In genomic region chr1:22673486-22674409, GRCh38 we compare ENCODE assay signal across 8 cellular contexts. TPM values are rescaled to one million over a fixed set of nuclear protein-coding genes. Genes with fewer than 3 reads are reported as not detected.
DNase-seq lines count a peak whose midpoint lies in the region; ATAC-seq and TF ChIP-seq lines count a peak whose summit lies in the region.

No MANE protein-coding gene starts in this region.

- H3K9ac ChIP-seq in KMS-11, result no peak overlapping the region

- H3K4me1 Mint-ChIP-seq in activated CD4-positive, alpha-beta T cell treated with anti-CD3 and anti-CD28 coated beads, Interleukin-2, amount 10 ng/mL, durations not matched to agents 24 days and 14 days, result no peaks in the 10 kb centered on the region
- peaks cover 2% of the 10 kb centered on the region for H3K4me1 Mint-ChIP-seq in osteocyte (ENCODE audit: unreplicated experiment)
- no peaks in the 10 kb centered on the region for H3K4me1 Mint-ChIP-seq in CD8-positive, alpha-beta memory T cell

- no peak overlapping the region for H3K27ac Mint-ChIP-seq in activated CD4-positive, alpha-beta T cell treated with anti-CD3 and anti-CD28 coated beads, Interleukin-2, amount 10 ng/mL, durations not matched to agents 24 days and 14 days
- no peak overlapping the region for H3K27ac Mint-ChIP-seq in osteocyte (ENCODE audit: unreplicated experiment)
- no peak overlapping the region for H3K27ac Mint-ChIP-seq in CD8-positive, alpha-beta memory T cell

- no peaks in the 10 kb centered on the region for H4K20me1 ChIP-seq in KMS-11 (ENCODE audit: insufficient read depth)

- ATAC-seq in GM18517 (IDR thresholded peaks at IDR 0.05; ENCODE audit: unreplicated experiment), result no peak

- H3K27me3 ChIP-seq in KMS-11 (ENCODE audit: insufficient read depth, low read depth), result peaks cover 64% of the 10 kb centered on the region
- no peaks in the 10 kb centered on the region for H3K27me3 ChIP-seq in CD8-positive, alpha-beta memory T cell (ENCODE audit: insufficient read depth, low read length, poor library complexity, severe bottlenecking)

- no peak overlapping the region for H3K4me3 Mint-ChIP-seq in activated CD4-positive, alpha-beta T cell treated with anti-CD3 and anti-CD28 coated beads, Interleukin-2, amount 10 ng/mL, durations not matched to agents 24 days and 14 days
- H3K4me3 Mint-ChIP-seq in osteocyte (ENCODE audit: unreplicated experiment), result no peak overlapping the region
- no peak overlapping the region for H3K4me3 Mint-ChIP-seq in CD8-positive, alpha-beta memory T cell

- intact Hi-C loops in activated CD4-positive, alpha-beta T cell treated with anti-CD3 and anti-CD28 coated beads, Interleukin-2, amount 10 ng/mL, durations not matched to agents 24 days and 14 days (cut with micrococcal nuclease), result no loop called here

- no peak overlapping the region for H3K4me2 ChIP-seq in KMS-11

- no peak overlapping the region for H2AFZ ChIP-seq in KMS-11 (ENCODE audit: low read depth)

- TF ChIP-seq CTCF in KMS-11 (conservative IDR thresholded peaks at IDR 0.05; ENCODE audit: low read depth, low read length) (peak; percentile 61), fibroblast of pulmonary artery (IDR thresholded peaks at IDR 0.05; ENCODE audit: low read length, missing control alignments) (peak; percentile 89), osteocyte (IDR thresholded peaks at IDR 0.05) (peak; percentile 89)

- in situ Hi-C loops in SK-MEL-5 (cut with HindIII; ENCODE audit: low pct_unique_long_range_greater_than_20kb, low sequenced_read_pairs), result no loop called here

- H3K36me3 Mint-ChIP-seq in activated CD4-positive, alpha-beta T cell treated with anti-CD3 and anti-CD28 coated beads, Interleukin-2, amount 10 ng/mL, durations not matched to agents 24 days and 14 days (ENCODE audit: low read depth), result no peaks in the 10 kb centered on the region
- H3K36me3 Mint-ChIP-seq in osteocyte (ENCODE audit: unreplicated experiment), result no peaks in the 10 kb centered on the region
- H3K36me3 Mint-ChIP-seq in CD8-positive, alpha-beta memory T cell, result no peaks in the 10 kb centered on the region

- H3K9me3 Mint-ChIP-seq in activated CD4-positive, alpha-beta T cell treated with anti-CD3 and anti-CD28 coated beads, Interleukin-2, amount 10 ng/mL, durations not matched to agents 24 days and 14 days, result no peaks in the 10 kb centered on the region
- no peaks in the 10 kb centered on the region for H3K9me3 Mint-ChIP-seq in osteocyte (ENCODE audit: unreplicated experiment)
- no peaks in the 10 kb centered on the region for H3K9me3 Mint-ChIP-seq in CD8-positive, alpha-beta memory T cell

- H3K4me3 ChIP-seq in KMS-11 (IDR thresholded peaks at IDR 0.05; ENCODE audit: insufficient read depth, low read depth, low read length), result no peak overlapping the region
- H3K4me3 ChIP-seq in fibroblast of pulmonary artery (replicated peaks; ENCODE audit: low read depth, low read length), result no peak overlapping the region
- H3K4me3 ChIP-seq in CD8-positive, alpha-beta memory T cell (ENCODE audit: low read length), result no peak overlapping the region

- H3K79me2 ChIP-seq in KMS-11 (ENCODE audit: insufficient read depth, low read depth), result no peaks in the 10 kb centered on the region

- H3K4me1 ChIP-seq in KMS-11 (ENCODE audit: low read depth, poor library complexity, severe bottlenecking), result no peaks in the 10 kb centered on the region
- no peaks in the 10 kb centered on the region for H3K4me1 ChIP-seq in CD8-positive, alpha-beta memory T cell (ENCODE audit: insufficient read depth, low read length)

- peak; percentile 60 for DNase-seq in activated CD4-positive, alpha-beta T cell treated with anti-CD3 and anti-CD28 coated beads, Interleukin-2, amount 10 ng/mL, durations not matched to agents 24 days and 14 days
- no peak for DNase-seq in activated CD4-positive, alpha-beta T cell treated with anti-CD3 and anti-CD28 coated beads, Interleukin-2, amount 50 U/mL, for 4 hours
- peak; percentile 59 for DNase-seq in SK-MEL-5 (ENCODE audit: low read depth, low spot score)
- DNase-seq in fibroblast of pulmonary artery (ENCODE audit: low read depth), result peak; percentile 80
- DNase-seq in osteocyte (ENCODE audit: extremely low spot score, unreplicated experiment), result no peak
- DNase-seq in CD8-positive, alpha-beta memory T cell, result no peak

- H3K36me3 ChIP-seq in KMS-11 (ENCODE audit: insufficient read depth), result no peaks in the 10 kb centered on the region
- H3K36me3 ChIP-seq in CD8-positive, alpha-beta memory T cell (ENCODE audit: insufficient read depth, low read length), result no peaks in the 10 kb centered on the region

- no peak overlapping the region for H3K27ac ChIP-seq in KMS-11
- H3K27ac ChIP-seq in CD8-positive, alpha-beta memory T cell (ENCODE audit: low read depth, low read length), result no peak overlapping the region

- CTCF ChIA-PET in CD8-positive, alpha-beta memory T cell (lab: Charles Lee), result no interaction called here

- peaks cover 26% of the 10 kb centered on the region for H3K27me3 Mint-ChIP-seq in activated CD4-positive, alpha-beta T cell treated with anti-CD3 and anti-CD28 coated beads, Interleukin-2, amount 10 ng/mL, durations not matched to agents 24 days and 14 days
- peaks cover 55% of the 10 kb centered on the region for H3K27me3 Mint-ChIP-seq in osteocyte (ENCODE audit: unreplicated experiment)
- H3K27me3 Mint-ChIP-seq in CD8-positive, alpha-beta memory T cell, result peaks cover 26 to 63% of the 10 kb centered on the region in 2 donors

- no peaks in the 10 kb centered on the region for H3K9me3 ChIP-seq in CD8-positive, alpha-beta memory T cell (ENCODE audit: low read length)

- POLR2A ChIA-PET in CD8-positive, alpha-beta memory T cell (lab: Charles Lee), result no interaction called here

RNA-seq across cellular contexts. Expression of gene C1QB, which starts 20.7 kb away (rescaled TPM):
- total RNA-seq in activated CD4-positive, alpha-beta T cell treated with anti-CD3 and anti-CD28 coated beads, Interleukin-2, amount 10 ng/mL, durations not matched to agents 24 days and 14 days, result not detected in 2 replicates
- not detected in 2 replicates for total RNA-seq in SK-MEL-5 (2014; rRNA removed; shearing (Covaris generic))
- not detected in 2 replicates for polyA plus RNA-seq in SK-MEL-5 (2015; cell fraction: cytosol; rRNA removed)
- not detected in 2 replicates for polyA plus RNA-seq in SK-MEL-5 (2015; cell fraction: nucleus; rRNA removed)
- total RNA-seq in osteocyte, result not detected in 2 replicates
- under 1 TPM; 0.20 to 0.53 TPM for total RNA-seq in CD8-positive, alpha-beta memory T cell
- polyA plus RNA-seq in CD8-positive, alpha-beta memory T cell, result not detected

RNA-seq across cellular contexts. Expression of gene C1QC, which starts 30.3 kb away (rescaled TPM):
- not detected in 2 replicates for total RNA-seq in activated CD4-positive, alpha-beta T cell treated with anti-CD3 and anti-CD28 coated beads, Interleukin-2, amount 10 ng/mL, durations not matched to agents 24 days and 14 days
- total RNA-seq in SK-MEL-5 (2014; rRNA removed; shearing (Covaris generic)), result not detected in 2 replicates
- not detected in 2 replicates for polyA plus RNA-seq in SK-MEL-5 (2015; cell fraction: cytosol; rRNA removed)
- polyA plus RNA-seq in SK-MEL-5 (2015; cell fraction: nucleus; rRNA removed), result not detected in 2 replicates
- not detected in 2 replicates for total RNA-seq in osteocyte
- 1 to 10 TPM in 1 of 2 experiments, under 1 TPM in 1; 0.93 to 1.4 TPM for total RNA-seq in CD8-positive, alpha-beta memory T cell
- not detected for polyA plus RNA-seq in CD8-positive, alpha-beta memory T cell

RNA-seq across cellular contexts. Expression of gene EPHB2, which starts 36.9 kb away (rescaled TPM):
- not detected in 2 replicates for total RNA-seq in activated CD4-positive, alpha-beta T cell treated with anti-CD3 and anti-CD28 coated beads, Interleukin-2, amount 10 ng/mL, durations not matched to agents 24 days and 14 days
- total RNA-seq in SK-MEL-5 (2014; rRNA removed; shearing (Covaris generic)), result 0.67 and 1.3 TPM in 2 replicates
- 1.2 and 2.2 TPM in 2 replicates for polyA plus RNA-seq in SK-MEL-5 (2015; cell fraction: cytosol; rRNA removed)
- polyA plus RNA-seq in SK-MEL-5 (2015; cell fraction: nucleus; rRNA removed), result 0.36 and 1.8 TPM in 2 replicates
- total RNA-seq in osteocyte, result 32.5 and 33.6 TPM in 2 replicates
- under 1 TPM; 0.22 to 0.33 TPM for total RNA-seq in CD8-positive, alpha-beta memory T cell
- polyA plus RNA-seq in CD8-positive, alpha-beta memory T cell, result not detected

RNA-seq across cellular contexts. Expression of gene C1QA, which starts 37.3 kb away (rescaled TPM):
- not detected in 2 replicates for total RNA-seq in activated CD4-positive, alpha-beta T cell treated with anti-CD3 and anti-CD28 coated beads, Interleukin-2, amount 10 ng/mL, durations not matched to agents 24 days and 14 days
- total RNA-seq in SK-MEL-5 (2014; rRNA removed; shearing (Covaris generic)), result not detected in 2 replicates
- polyA plus RNA-seq in SK-MEL-5 (2015; cell fraction: cytosol; rRNA removed), result not detected in 2 replicates
- polyA plus RNA-seq in SK-MEL-5 (2015; cell fraction: nucleus; rRNA removed), result not detected in 2 replicates
- not detected in 2 replicates for total RNA-seq in osteocyte
- under 1 TPM; 0.22 to 0.53 TPM for total RNA-seq in CD8-positive, alpha-beta memory T cell
- polyA plus RNA-seq in CD8-positive, alpha-beta memory T cell, result not detected

Comparison
In these comparisons a context has a peak if more than half of its experiments do, and no peak if none do; other contexts are left out.
1. DNase-seq: peak in activated CD4-positive, alpha-beta T cell treated with anti-CD3 and anti-CD28 coated beads, Interleukin-2, amount 10 ng/mL, durations not matched to agents 24 days and 14 days (single experiment), SK-MEL-5 (single experiment) and fibroblast of pulmonary artery (single experiment); none in activated CD4-positive, alpha-beta T cell treated with anti-CD3 and anti-CD28 coated beads, Interleukin-2, amount 50 U/mL, for 4 hours (0 of 2), osteocyte (single experiment) and CD8-positive, alpha-beta memory T cell (0 of 5).
2. RNA of gene EPHB2, which starts 36.9 kb away (total RNA-seq): 32.5 to 33.6 TPM in osteocyte; 0.67 to 1.3 TPM in SK-MEL-5, 0.22 to 0.33 TPM in CD8-positive, alpha-beta memory T cell and not detected in activated CD4-positive, alpha-beta T cell treated with anti-CD3 and anti-CD28 coated beads, Interleukin-2, amount 10 ng/mL, durations not matched to agents 24 days and 14 days; every median in the first group is over 10 times any median in the second.
3. Peak in every context shown above with its lines, with median percentiles within 50 percentile points of each other: CTCF ChIP-seq.